22 cellular contexts compared by ENCODE assay signal in genomic region chr22:32571764-32572163, GRCh38.
"Had no signal": no experiment of that assay in that cellular context is flagged by ENCODE, and none has a peak within 500 bp of the region (broad histone marks: within the 10 kb centered on the region; RNA-seq: fewer than 3 reads in every experiment).

No MANE protein-coding gene starts in this region.

- ATAC-seq: activated CD4-positive, CD25-positive, alpha-beta regulatory T cell treated with anti-CD3 and anti-CD28 coated beads, Interleukin-2, amount 50 U/mL, for 24 hours; activated T-helper 17 cell treated with anti-CD3 and anti-CD28 coated beads, Interleukin-2, amount 50 U/mL, for 72 hours had no signal

- H3K27me3 ChIP-seq: brain microvascular endothelial cell had no signal

- H3K4me3 Mint-ChIP-seq: activated naive CD4-positive, alpha-beta T cell treated with anti-CD3 and anti-CD28 coated beads for 36 hours; activated naive CD8-positive, alpha-beta T cell; activated T-helper 17 cell treated with anti-CD3 and anti-CD28 coated beads, Interleukin-2, amount 50 U/mL, for 72 hours; T-helper 1 cell treated with Interleukin-12 subunit alpha and Interleukin-12 subunit beta and Interleukin-4 antibody, amounts not matched to agents 30 μg/mL and 1 μg/mL, for 36 hours had no signal

- H3K4me1 Mint-ChIP-seq: activated T-helper 17 cell treated with anti-CD3 and anti-CD28 coated beads, Interleukin-2, amount 50 U/mL, for 72 hours had no signal

- H3K9me3 Mint-ChIP-seq: activated naive CD4-positive, alpha-beta T cell treated with anti-CD3 and anti-CD28 coated beads for 36 hours; activated T-helper 17 cell treated with anti-CD3 and anti-CD28 coated beads, Interleukin-2, amount 50 U/mL, for 72 hours; T-helper 1 cell treated with Interleukin-12 subunit alpha and Interleukin-12 subunit beta and Interleukin-4 antibody, amounts not matched to agents 30 μg/mL and 1 μg/mL, for 36 hours had no signal

- H3K36me3 ChIP-seq: brain microvascular endothelial cell had no signal

- H3K36me3 Mint-ChIP-seq: activated naive CD8-positive, alpha-beta T cell had no signal

- H3K27ac ChIP-seq: brain microvascular endothelial cell, PC-9 had no signal

- H3K27ac Mint-ChIP-seq: activated naive CD4-positive, alpha-beta T cell treated with anti-CD3 and anti-CD28 coated beads for 36 hours; activated naive CD8-positive, alpha-beta T cell; activated T-helper 17 cell treated with anti-CD3 and anti-CD28 coated beads, Interleukin-2, amount 50 U/mL, for 72 hours; T-helper 1 cell treated with Interleukin-12 subunit alpha and Interleukin-12 subunit beta and Interleukin-4 antibody, amounts not matched to agents 30 μg/mL and 1 μg/mL, for 36 hours had no signal

- H3K4me3 ChIP-seq: PC-9 had no signal

- DNase-seq: activated CD4-positive, alpha-beta T cell treated with anti-CD3 and anti-CD28 coated beads for 4 hours; activated CD8-positive, alpha-beta memory T cell treated with anti-CD3 and anti-CD28 coated beads for 24 hours; activated gamma-delta T cell; activated naive CD4-positive, alpha-beta T cell treated with anti-CD3 and anti-CD28 coated beads for 36 hours; activated T-cell treated with anti-CD3 and anti-CD28 coated beads, Interleukin-2, amount 50 U/mL, for 48 hours; amygdala; brain microvascular endothelial cell; cerebellar nuclear complex; Kasumi-1; KBM-7; NCI-H1092 treated with DMSO at 0.1 percent for 48 hours; NCI-H1417 treated with DMSO at 0.1 percent for 48 hours; NCI-H1694; NCI-H2029 treated with DMSO at 0.1 percent for 48 hours; NCI-H510A treated with DMSO at 0.1 percent for 48 hours; NCI-H69; PC-9; SHP77 treated with DMSO at 0.1 percent for 48 hours had no signal
